ENCODE assay signal across 10 cellular contexts in genomic region chr10:132893786-132894185, GRCh38. TPM values are rescaled to one million over a fixed set of nuclear protein-coding genes. Genes with fewer than 3 reads are reported as not detected.
DNase-seq lines count a peak whose midpoint lies in the region; ATAC-seq, FAIRE-seq and TF ChIP-seq lines count a peak whose summit lies in the region.
"Not testable (repeated sequence)": the region's sequence is repeated elsewhere in the genome, so short reads cannot be mapped to it uniquely, and the experiment has no call there.
"Had no signal": no experiment of that assay in that cellular context is flagged by ENCODE, and none has a peak within 500 bp of the region (broad histone marks: within the 10 kb centered on the region; RNA-seq: fewer than 3 reads in every experiment).

No MANE protein-coding gene starts in this region.

- not testable (repeated sequence) for H3K36me3 ChIP-seq in PC-3 (ENCODE audit: low read depth, low read length); K562 (ENCODE audit: control insufficient read depth, insufficient read depth, low read length); keratinocyte (ENCODE audit: control insufficient read depth in 2 of 2, extremely low read depth in 1 of 2, insufficient read depth in 2 of 2, low read length in 2 of 2); neural progenitor cell

- H3K9me1 ChIP-seq in K562 (ENCODE audit: control insufficient read depth, insufficient read depth, low read length); keratinocyte (ENCODE audit: control insufficient read depth, extremely low read depth, insufficient read depth, low read length): not testable (repeated sequence)

- H3K4me3 ChIP-seq in PC-3 (ENCODE audit: low read length); K562; fibroblast of the aortic adventitia (ENCODE audit: low read depth, low read length); keratinocyte (ENCODE audit: control insufficient read depth in 2 of 3, extremely low read depth in 1 of 3, insufficient read depth in 2 of 3, low read depth in 1 of 3, low read length in 3 of 3); neural progenitor cell: not testable (repeated sequence)

- H3K36me3 Mint-ChIP-seq in Calu3 (ENCODE audit: insufficient read depth, unreplicated experiment); HFFc6 (ENCODE audit: low read depth); neural progenitor cell: not testable (repeated sequence)

- not testable (repeated sequence) for H3K4me1 ChIP-seq in PC-3 (ENCODE audit: insufficient read depth, low read length); K562 (replicated peaks in 1 of 2; ENCODE audit: control insufficient read depth in 2 of 2, insufficient read depth in 2 of 2, low read length in 2 of 2); keratinocyte (ENCODE audit: control insufficient read depth, extremely low read depth, insufficient read depth, low read length); neural progenitor cell

- peaks cover 64% of the 10 kb centered on the region for H3K27me3 Mint-ChIP-seq in Calu3 (ENCODE audit: unreplicated experiment)
- peaks cover 34% of the 10 kb centered on the region for H3K27me3 Mint-ChIP-seq in HFFc6 (ENCODE audit: insufficient read depth)
- not testable (repeated sequence) for H3K27me3 Mint-ChIP-seq in neural progenitor cell (ENCODE audit: insufficient read depth, low read depth)

- intact Hi-C loops in Calu3 (cut with micrococcal nuclease; ENCODE audit: unreplicated experiment); PC-3 (cut with micrococcal nuclease); K562 (cut with micrococcal nuclease): not testable (repeated sequence)

- not testable (repeated sequence) for H3K9ac ChIP-seq in PC-3 (ENCODE audit: low read length); K562 (ENCODE audit: insufficient read depth in 1 of 2, low read depth in 2 of 2, low read length in 2 of 2); keratinocyte (ENCODE audit: control insufficient read depth, extremely low read depth, insufficient read depth, low read length); neural progenitor cell

- dilution Hi-C loops in keratinocyte (cut with MboI; ENCODE audit: extremely low pct_ligation_motif_present, low sequenced_read_pairs): not testable (repeated sequence)

- not testable (repeated sequence) for DNase-seq in Calu3; HFFc6; PC-3; fibroblast of the aortic adventitia (ENCODE audit: low read depth); keratinocyte (ENCODE audit: low read depth, low spot score)
- DNase-seq in K562 (ENCODE audit: extremely low read depth in 1 of 4, low spot score in 3 of 4): peak in 1 of 4 experiments; percentile 9
- DNase-seq in neural progenitor cell (ENCODE audit: low spot score): peak; percentile 74

- FAIRE-seq in K562 (lab: Jason Lieb, UNC); keratinocyte (lab: Jason Lieb, UNC): not testable (repeated sequence)

- H3K27me3 ChIP-seq in PC-3 (ENCODE audit: low read length) (peaks cover 60% of the 10 kb centered on the region), K562 (ENCODE audit: control insufficient read depth in 2 of 2, insufficient read depth in 2 of 2, low read length in 2 of 2) (peaks cover 6 to 29% of the 10 kb centered on the region in 2 experiments; a peak in 4 of 5 replicates)
- not testable (repeated sequence) for H3K27me3 ChIP-seq in keratinocyte (ENCODE audit: control insufficient read depth, extremely low read depth, insufficient read depth, low read length); neural progenitor cell

- not testable (repeated sequence) for H2AFZ ChIP-seq in PC-3 (ENCODE audit: low read length); K562 (ENCODE audit: low read depth, low read length); keratinocyte (ENCODE audit: control insufficient read depth, low read length); neural progenitor cell (replicated peaks)

- not testable (repeated sequence) for H3K79me2 ChIP-seq in PC-3 (ENCODE audit: low read length); K562 (ENCODE audit: control insufficient read depth, insufficient read depth, low read length); keratinocyte (ENCODE audit: control insufficient read depth, insufficient read depth, low read length); neural progenitor cell (ENCODE audit: low read depth)

- not testable (repeated sequence) for H3K9me3 ChIP-seq in PC-3 (ENCODE audit: low read length); K562 (replicated peaks; ENCODE audit: control insufficient read depth, insufficient read depth, low read depth, low read length); keratinocyte (ENCODE audit: control insufficient read depth, low read depth, low read length); neural progenitor cell (ENCODE audit: low read depth)

- not testable (repeated sequence) for H3K27ac ChIP-seq in PC-3 (ENCODE audit: low read length); K562 (ENCODE audit: extremely low read depth, low read depth, low read length); keratinocyte (ENCODE audit: control insufficient read depth, insufficient read depth, low read length); neural progenitor cell

- not testable (repeated sequence) for H4K20me1 ChIP-seq in PC-3 (ENCODE audit: low read length); K562 (replicated peaks; ENCODE audit: control insufficient read depth, insufficient read depth, low read length); keratinocyte (ENCODE audit: control insufficient read depth, extremely low read depth, insufficient read depth, low read length); neural progenitor cell (ENCODE audit: low read depth)

- POLR2A ChIA-PET in PC-3 (lab: Charles Lee; ENCODE audit: unreplicated experiment): not testable (repeated sequence)
- POLR2A ChIA-PET in K562 (lab: Yijun Ruan, JAX): interaction anchor here (0.7 kb wide), 1 partner anchor 88 kb away, joined by 4 read pairs; no protein-coding TSS in a partner anchor

- not testable (repeated sequence) for BruUV-seq in Calu3 (replicated peaks; lab: Mats Ljungman, UMichigan); PC-3 (replicated peaks; lab: Mats Ljungman, UMichigan); K562 (replicated peaks; lab: Mats Ljungman, UMichigan)

- H3K4me1 Mint-ChIP-seq in Calu3 (ENCODE audit: low read depth, unreplicated experiment); HFFc6 (ENCODE audit: low read depth); neural progenitor cell: not testable (repeated sequence)

- CTCF ChIA-PET in Calu3 (lab: Charles Lee); PC-3 (lab: Charles Lee): not testable (repeated sequence)
- CTCF ChIA-PET in K562 (lab: Yijun Ruan, JAX; ENCODE audit: low intra/inter-chr PET ratio): interaction anchor here (0.9 to 1.1 kb wide), 2 partner anchors 57 to 239 kb away, joined by 4 read pairs; no protein-coding TSS in a partner anchor

- H3F3A ChIP-seq in PC-3 (ENCODE audit: low read length, unreplicated experiment); neural progenitor cell (ENCODE audit: low read depth): not testable (repeated sequence)

- peak; percentile 12 for TF ChIP-seq CTCF in Calu3 (IDR thresholded peaks at IDR 0.05; ENCODE audit: unreplicated experiment)
- peak; percentile 56 for TF ChIP-seq CTCF in HFFc6 (IDR thresholded peaks at IDR 0.05)
- TF ChIP-seq CTCF in PC-3 (conservative IDR thresholded peaks at IDR 0.05; ENCODE audit: low read depth, low read length): peak; percentile 40; the same call in 1 of the 2 replicates
- TF ChIP-seq CTCF in K562 (IDR thresholded peaks at IDR 0.05 in 2 of 3, conservative IDR thresholded peaks at IDR 0.05 in 1 of 3; ENCODE audit: insufficient read depth in 2 of 3, low read depth in 1 of 3, low read length in 3 of 3): peak; percentile 63 to 98 (median 76)
- peak; percentile 22 for TF ChIP-seq CTCF in fibroblast of the aortic adventitia (IDR thresholded peaks at IDR 0.05; ENCODE audit: insufficient read depth, low read length)
- TF ChIP-seq CTCF in keratinocyte (optimal IDR thresholded peaks at IDR 0.05 in 1 of 3, IDR thresholded peaks at IDR 0.05 in 1 of 3, conservative IDR thresholded peaks at IDR 0.05 in 1 of 3; ENCODE audit: extremely low read depth in 1 of 3, insufficient read depth in 2 of 3, low read length in 3 of 3): peak in 2 of 3 experiments; percentile 27 to 50
- TF ChIP-seq CTCF in neural progenitor cell (IDR thresholded peaks at IDR 0.05): peak; percentile 64

- H3K27ac Mint-ChIP-seq in Calu3 (ENCODE audit: unreplicated experiment); HFFc6; neural progenitor cell: not testable (repeated sequence)

- not testable (repeated sequence) for TF ChIP-seq RAD21 in K562 (CRISPR knock-in tag; conservative IDR thresholded peaks at IDR 0.05 in 1 of 2, IDR thresholded peaks at IDR 0.05 in 1 of 2)

- in situ Hi-C loops in K562 (cut with MboI): not testable (repeated sequence)

- H3K9me2 ChIP-seq in PC-3 (replicated peaks; ENCODE audit: low read length): not testable (repeated sequence)

- 0% methylated on average over 6 of the region's 6 CpGs for WGBS in K562 (ENCODE audit: insufficient coverage, low coverage, missing lambda C conversion rate)

- not testable (repeated sequence) for ATAC-seq in PC-3, K562

- H3K9me3 Mint-ChIP-seq in Calu3 (ENCODE audit: low read depth, unreplicated experiment); HFFc6; neural progenitor cell: not testable (repeated sequence)

- TF ChIP-seq POLR2A in K562 (conservative IDR thresholded peaks at IDR 0.05): not testable (repeated sequence)

- TF ChIP-seq EP300 in K562 (IDR thresholded peaks at IDR 0.05; ENCODE audit: low read length): not testable (repeated sequence)

- not testable (repeated sequence) for H3K4me2 ChIP-seq in PC-3 (ENCODE audit: low read length); keratinocyte (ENCODE audit: control insufficient read depth, extremely low read depth, insufficient read depth, low read depth, low read length); neural progenitor cell
- 0 out of 2 replicates have a peak overlapping the region, but pooled peaks have one; percentile 29 for H3K4me2 ChIP-seq in K562 (ENCODE audit: insufficient read depth, low read length)

- H3K4me3 Mint-ChIP-seq in Calu3 (ENCODE audit: low read depth, unreplicated experiment); HFFc6; neural progenitor cell: not testable (repeated sequence)

RNA-seq across cellular contexts. Expression of gene CFAP46, which starts 48.6 kb away (rescaled TPM):
- total RNA-seq in Calu3 (2022): not detected in 2 replicates
- 1 to 10 TPM in 2 of 6 experiments, under 1 TPM in 3, not detected in 1; 0.31 to 1.4 (median 0.32) TPM for total RNA-seq in HFFc6 (2021; fragmentation: NEBNext Ultra II Directional; extraction: Animal tissue kit (Norgen Biotek cat#: 25700))
- total RNA-seq in PC-3 (2014; rRNA removed): 0.04 TPM in 1 of 2 replicates, not detected in the other
- total RNA-seq in K562 (2011; cell fraction: chromatin; rRNA removed; ENCODE audit: low replicate concordance): not detected in 2 replicates
- total RNA-seq in K562 (2011; cell fraction: nucleolus; rRNA removed): not detected in 2 replicates
- not detected in 2 replicates for total RNA-seq in K562 (2011; cell fraction: nucleoplasm; rRNA removed)
- not detected in 2 replicates for total RNA-seq in K562 (2014; rRNA removed)
- total RNA-seq in K562 (2014; rRNA removed; fragmentation: Illumina TruSeq; extraction: Trizol): not detected in 2 replicates
- not detected in 2 replicates for total RNA-seq in K562 (2015; rRNA removed; fragmentation: Illumina TruSeq; extraction: Trizol)
- not detected in 2 replicates for total RNA-seq in K562 (2021)
- polyA plus RNA-seq in K562 (2011; rRNA removed): not detected in 2 replicates
- not detected in 2 replicates for polyA plus RNA-seq in K562 (2011; cell fraction: cytosol; rRNA removed)
- not detected in 2 replicates for polyA plus RNA-seq in K562 (2011; cell fraction: nucleus; rRNA removed)
- polyA plus RNA-seq in K562 (2012): not detected in 2 replicates
- polyA plus RNA-seq in K562 (2014; fragmentation: Illumina TruSeq; extraction: Trizol): not detected in 2 replicates
- not detected for polyA plus RNA-seq in K562 (2014; fragmentation: Nextera tagmentation; extraction: Ambion mirVana)
- polyA plus RNA-seq in K562 (2014; rRNA removed): not detected in 2 replicates
- polyA minus RNA-seq in K562 (2011; rRNA and poly(A)+ RNA removed): not detected in 2 replicates
- polyA minus RNA-seq in K562 (2011; cell fraction: cytosol; rRNA and poly(A)+ RNA removed): not detected in 2 replicates
- not detected in 2 replicates for polyA minus RNA-seq in K562 (2011; cell fraction: nucleus; rRNA and poly(A)+ RNA removed)
- 0.09 and 1.5 TPM in 2 replicates for total RNA-seq in fibroblast of the aortic adventitia (ENCODE audit: low replicate concordance)
- 0.55 to 1.00 TPM (median 0.94 TPM) in 3 replicates for polyA plus RNA-seq in keratinocyte
- polyA plus RNA-seq in keratinocyte (2011; ENCODE audit: low read depth): 0.24 TPM
- polyA plus RNA-seq in keratinocyte (2011; cell fraction: cytosol; rRNA removed): 0.78 and 0.83 TPM in 2 replicates
- polyA plus RNA-seq in keratinocyte (2011; cell fraction: nucleus; rRNA removed): 0.89 and 1.4 TPM in 2 replicates
- polyA plus RNA-seq in keratinocyte (2012; ENCODE audit: low replicate concordance): 0.16 and 1.0 TPM in 2 replicates
- 0.54 TPM in 1 of 3 replicates, not detected in the others for polyA minus RNA-seq in keratinocyte
- polyA minus RNA-seq in keratinocyte (2011; cell fraction: cytosol; rRNA and poly(A)+ RNA removed): not detected
- 0.63 and 0.70 TPM in 2 replicates for polyA minus RNA-seq in keratinocyte (2011; cell fraction: nucleus; rRNA and poly(A)+ RNA removed)
- 1.6 and 4.6 TPM in 2 replicates for total RNA-seq in neural progenitor cell (ENCODE audit: low replicate concordance)
- total RNA-seq: activated CD8-positive, alpha-beta T cell treated with anti-CD3 and anti-CD28 coated beads, Interleukin-2, amount 10 ng/mL, durations not matched to agents 7 days and 5 days; activated naive CD4-positive, alpha-beta T cell treated with anti-CD3 and anti-CD28 coated beads for 36 hours; skeletal muscle tissue had no signal

Comparison
In these comparisons a context has a peak if more than half of its experiments do, and no peak if none do; other contexts are left out.
1. CTCF ChIP-seq: peak in every context shown above with its lines; median percentile 76 in K562; 64 in neural progenitor cell; 56 in HFFc6; 40 in PC-3; 38 in keratinocyte; 22 in fibroblast of the aortic adventitia; 12 in Calu3.